In the genomic region with DNA sequence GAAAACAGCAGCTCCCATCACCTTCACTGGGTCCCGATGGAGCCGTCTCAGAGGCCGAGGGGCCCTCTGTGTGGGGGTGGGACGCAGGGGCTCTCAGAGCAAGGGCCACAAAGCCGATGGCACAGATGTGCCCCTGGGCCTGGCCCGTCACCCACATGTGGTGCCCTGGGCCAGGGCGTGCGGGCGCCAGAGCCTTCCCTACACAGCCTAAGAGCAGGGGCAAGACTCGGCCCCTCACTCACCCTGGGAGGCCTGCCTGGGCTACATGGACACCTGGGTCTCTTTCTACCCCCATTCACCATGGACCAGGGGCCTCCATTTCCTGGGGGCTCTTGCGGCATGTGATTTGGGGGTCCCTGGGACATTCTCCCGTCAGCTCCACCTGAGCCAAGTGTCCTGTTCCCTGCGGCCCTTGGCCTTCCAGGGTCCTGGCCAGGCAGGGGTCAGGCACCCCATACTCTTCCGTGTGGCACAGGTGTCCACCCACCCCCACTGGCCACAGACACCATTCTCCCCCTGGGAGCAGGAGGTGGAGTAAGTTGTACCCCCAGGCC, we compare ENCODE assay signal across 33 cellular contexts. TPM values are rescaled to one million over a fixed set of nuclear protein-coding genes. Genes with fewer than 3 reads are reported as not detected.
"Had no signal": no experiment of that assay in that cellular context is flagged by ENCODE, and none has a peak within 500 bp of the region (broad histone marks: within the 10 kb centered on the region; RNA-seq: fewer than 3 reads in every experiment).

No MANE protein-coding gene starts in this region.

- H3K36me3 ChIP-seq: adrenal gland, colonic mucosa, esophagus squamous epithelium, heart right ventricle, WERI-Rb-1 had no signal

- H3K4me3 ChIP-seq: adrenal gland, body of pancreas, colonic mucosa, esophagus squamous epithelium, gastroesophageal sphincter, heart right ventricle had no signal

- H3K4me1 ChIP-seq: colonic mucosa had no signal

- FAIRE-seq: endometrium had no signal

- H3K9me3 ChIP-seq: adrenal gland, body of pancreas, colonic mucosa, esophagus squamous epithelium, gastroesophageal sphincter, heart right ventricle had no signal

- ATAC-seq: activated CD4-positive, CD25-positive, alpha-beta regulatory T cell treated with anti-CD3 and anti-CD28 coated beads, Interleukin-2, amount 50 U/mL, for 24 hours; activated CD8-positive, alpha-beta T cell treated with anti-CD3 and anti-CD28 coated beads for 36 hours; activated naive CD8-positive, alpha-beta T cell treated with anti-CD3 and anti-CD28 coated beads, Interleukin-2, amount 50 U/mL, for 24 hours; activated T-cell treated with anti-CD3 and anti-CD28 coated beads, Interleukin-2, amount 50 U/mL, for 4 hours; activated T-helper 17 cell treated with anti-CD3 and anti-CD28 coated beads, Interleukin-2, amount 50 U/mL, for 72 hours; body of pancreas; gastroesophageal sphincter; heart right ventricle had no signal

- H3K27me3 ChIP-seq: body of pancreas had no signal

- DNase-seq: activated B cell treated with CpG ODN at 0.5 μM for 24 hours; activated CD4-positive, alpha-beta T cell treated with anti-CD3 and anti-CD28 coated beads for 48 hours; activated CD4-positive, alpha-beta T cell treated with anti-CD3 and anti-CD28 coated beads, Interleukin-2, amount 50 U/mL, for 1 hour; activated CD4-positive, alpha-beta T cell treated with anti-CD3 and anti-CD28 coated beads, Interleukin-2, amount 50 U/mL, for 48 hours; activated CD8-positive, alpha-beta memory T cell treated with anti-CD3 and anti-CD28 coated beads for 24 hours; activated effector memory CD4-positive, alpha-beta T cell treated with Interleukin-2 at 50 U/mL for 16 hours; activated gamma-delta T cell treated with Interleukin-2 at 50 U/mL for 16 hours; activated naive CD4-positive, alpha-beta T cell treated with Interleukin-2 at 50 U/mL for 16 hours; activated naive CD8-positive, alpha-beta T cell treated with anti-CD3 and anti-CD28 coated beads for 36 hours; activated naive CD8-positive, alpha-beta T cell treated with anti-CD3 and anti-CD28 coated beads, Interleukin-2, amount 50 U/mL, for 24 hours; activated T-cell treated with anti-CD3 and anti-CD28 coated beads, Interleukin-2, amount 50 U/mL, for 4 hours; adrenal gland; amygdala; body of pancreas; central memory CD4-positive, alpha-beta T cell; cerebellar nuclear complex; colonic mucosa; effector CD8-positive, alpha-beta T cell; esophagus squamous epithelium; foreskin melanocyte; heart right ventricle; T-helper 9 cell; WERI-Rb-1 had no signal

- H3K27ac ChIP-seq: adrenal gland, body of pancreas, colonic mucosa, epithelial cell of prostate, esophagus squamous epithelium, gastroesophageal sphincter, heart right ventricle, WERI-Rb-1 had no signal

RNA-seq across cellular contexts. Expression of a gene that starts 10.0 kb away (rescaled TPM):
- total RNA-seq: activated CD8-positive, alpha-beta T cell treated with anti-CD3 and anti-CD28 coated beads for 36 hours; activated naive CD8-positive, alpha-beta T cell treated with anti-CD3 and anti-CD28 coated beads for 36 hours; activated T-cell treated with anti-CD3 and anti-CD28 coated beads, Interleukin-2, amount 50 U/mL, for 4 hours; activated T-helper 17 cell treated with anti-CD3 and anti-CD28 coated beads, Interleukin-2, amount 50 U/mL, for 72 hours; dermis microvascular lymphatic vessel endothelial cell; endothelial cell of umbilical vein; glomerular endothelial cell; T-helper 2 cell treated with Interferon-gamma antibody and Interleukin-4, amounts not matched to agents 100 ng/mL and 5 ng/mL, for 36 hours had no signal
- polyA plus RNA-seq: endothelial cell of umbilical vein had no signal
